ENCODE assay signal across 25 cellular contexts in genomic region chr22:40621309-40622151, GRCh38. TPM values are rescaled to one million over a fixed set of nuclear protein-coding genes. Genes with fewer than 3 reads are reported as not detected.
DNase-seq lines count a peak whose midpoint lies in the region; ATAC-seq and TF ChIP-seq lines count a peak whose summit lies in the region.
"Had no signal": no experiment of that assay in that cellular context is flagged by ENCODE, and none has a peak within 500 bp of the region (broad histone marks: within the 10 kb centered on the region; RNA-seq: fewer than 3 reads in every experiment).

No MANE protein-coding gene starts in this region.

- peaks cover 0 to 9% (median 4%) of the 10 kb centered on the region in 7 donors for H3K9me3 Mint-ChIP-seq in naive B cell

- H3K27ac Mint-ChIP-seq in naive B cell, result peak overlapping the region; percentile 22 to 82 (median 46)
- H3K27ac Mint-ChIP-seq: CD8-positive, alpha-beta T cell; T-helper 2 cell treated with Interferon-gamma antibody and Interleukin-4, amounts not matched to agents 5 μg/mL and 100 μg/mL, for 36 hours; WTC11 had no signal

- ATAC-seq in naive B cell (ENCODE audit: low read depth in 2 of 2) (peak in 1 of 2 donors; percentile 30), omental fat pad (ENCODE audit: low FRiP score) (no peak)
- ATAC-seq: CD8-positive, alpha-beta T cell; left cardiac atrium; WTC11 had no signal

- peaks cover 24 to 36% (median 31%) of the 10 kb centered on the region in 3 donors for H3K4me1 Mint-ChIP-seq in naive B cell

- TF ChIP-seq CTCF in omental fat pad (IDR thresholded peaks at IDR 0.05), result no peak

- no peaks in the 10 kb centered on the region for H3K27me3 Mint-ChIP-seq in naive B cell

- intact Hi-C loops in head of caudate nucleus (cut with DNase I), result no loop called here

- peak overlapping the region in 1 of 8 donors; percentile 38 for H3K4me3 Mint-ChIP-seq in naive B cell
- H3K4me3 Mint-ChIP-seq: CD8-positive, alpha-beta T cell; T-helper 2 cell treated with Interferon-gamma antibody and Interleukin-4, amounts not matched to agents 5 μg/mL and 100 μg/mL, for 36 hours; WTC11 had no signal

- in situ Hi-C loops in KBM-7 (cut with MboI; ENCODE audit: low pct_unique_long_range_greater_than_20kb, low sequenced_read_pairs), result no loop called here

- peak; percentile 29 for DNase-seq in KBM-7
- peak; percentile 25 for DNase-seq in NOMO-1 treated with dmso at 0.1 percent for 144 hours (lab: John Stamatoyannopoulos, UW; ENCODE audit: unreplicated experiment)
- DNase-seq in SKM-1 treated with dmso at 0.1 percent for 144 hours (lab: John Stamatoyannopoulos, UW; ENCODE audit: unreplicated experiment), result peak; percentile 53
- DNase-seq in naive B cell, result no peak
- no peak for DNase-seq in NCI-H1048 (lab: John Stamatoyannopoulos, UW)
- DNase-seq in head of caudate nucleus, result no peak
- DNase-seq in central memory CD4-positive, alpha-beta T cell, result no peak
- DNase-seq in omental fat pad (ENCODE audit: low spot score), result no peak
- DNase-seq: activated CD4-positive, alpha-beta T cell treated with anti-CD3 and anti-CD28 coated beads, Interleukin-2, amount 50 U/mL, for 48 hours; activated gamma-delta T cell; amniotic stem cell; CD8-positive, alpha-beta T cell; dermis blood vessel endothelial cell; DMS153; left cardiac atrium; mesenchymal stem cell; NCI-H1436 treated with DMSO at 0.1 percent for 48 hours; NCI-H510A treated with DMSO at 0.1 percent for 48 hours; ovary; SHP77 treated with DMSO at 0.1 percent for 48 hours; stimulated activated CD4-positive, alpha-beta T cell treated with anti-CD3 and anti-CD28 coated beads, Interleukin-2, amount 100 ng/mL, for 48 hours; stimulated activated naive CD4-positive, alpha-beta T cell treated with Interleukin-2 at 50 U/mL for 16 hours had no signal

- H3K36me3 Mint-ChIP-seq in naive B cell, result peaks cover 5 to 28% of the 10 kb centered on the region in 2 donors

RNA-seq across cellular contexts. Expression of gene MRTFA, which starts 15.0 kb away (rescaled TPM):
- polyA plus RNA-seq in naive B cell (ENCODE audit: low read depth in 6 of 6), result 10 to 100 TPM in 4 of 6 donors, 1 to 10 TPM in 2; 4.6 to 24.6 (median 14.2) TPM
- total RNA-seq in omental fat pad, result 10 to 100 TPM; 36.0 to 76.3 (median 54.7) TPM

RNA-seq across cellular contexts. Expression of gene MCHR1, which starts 57.8 kb away (rescaled TPM):
- polyA plus RNA-seq in naive B cell (ENCODE audit: low read depth in 6 of 6), result not detected
- not detected for total RNA-seq in omental fat pad
- total RNA-seq: bronchial epithelial cell; CD8-positive, alpha-beta T cell; dermis blood vessel endothelial cell had no signal

Comparison
In these comparisons a context has a peak if more than half of its experiments do, and no peak if none do; other contexts are left out.
1. DNase-seq: peak in KBM-7 (single experiment), NOMO-1 treated with dmso at 0.1 percent for 144 hours (single experiment) and SKM-1 treated with dmso at 0.1 percent for 144 hours (single experiment); none in naive B cell (single experiment), NCI-H1048 (single experiment), head of caudate nucleus (0 of 42), central memory CD4-positive, alpha-beta T cell (single experiment) and omental fat pad (single experiment).